Comparison of ENCODE assay signal across 1 cellular context in genomic region chr16:47036201-47036600, GRCh38.
TF ChIP-seq lines count a peak whose summit lies in the region.

No MANE protein-coding gene starts in this region.

TF ChIP-seq in GM23338, 12 proteins besides CTCF, POLR2A, EP300 and RAD21 (continued from another document):
- TF ChIP-seq ZNF462 (CRISPR knock-in tag; IDR thresholded peaks at IDR 0.05) (no peak), REST (IDR thresholded peaks at IDR 0.05; ENCODE audit: unreplicated experiment) (no peak), ZNF114 (CRISPR knock-in tag; IDR thresholded peaks at IDR 0.05) (no peak), CREB1 (CRISPR knock-in tag; IDR thresholded peaks at IDR 0.05; ENCODE audit: low read depth) (no peak), STAT1 (IDR thresholded peaks at IDR 0.05; ENCODE audit: unreplicated experiment) (no peak), JUNB (IDR thresholded peaks at IDR 0.05; ENCODE audit: unreplicated experiment) (no peak), EZH2 (IDR thresholded peaks at IDR 0.05; ENCODE audit: low read depth, unreplicated experiment) (no peak), POLR2AphosphoS5 (IDR thresholded peaks at IDR 0.05; ENCODE audit: low read depth) (no peak)
